Comparison of ENCODE assay signal across 1 cellular context in the genomic region with DNA sequence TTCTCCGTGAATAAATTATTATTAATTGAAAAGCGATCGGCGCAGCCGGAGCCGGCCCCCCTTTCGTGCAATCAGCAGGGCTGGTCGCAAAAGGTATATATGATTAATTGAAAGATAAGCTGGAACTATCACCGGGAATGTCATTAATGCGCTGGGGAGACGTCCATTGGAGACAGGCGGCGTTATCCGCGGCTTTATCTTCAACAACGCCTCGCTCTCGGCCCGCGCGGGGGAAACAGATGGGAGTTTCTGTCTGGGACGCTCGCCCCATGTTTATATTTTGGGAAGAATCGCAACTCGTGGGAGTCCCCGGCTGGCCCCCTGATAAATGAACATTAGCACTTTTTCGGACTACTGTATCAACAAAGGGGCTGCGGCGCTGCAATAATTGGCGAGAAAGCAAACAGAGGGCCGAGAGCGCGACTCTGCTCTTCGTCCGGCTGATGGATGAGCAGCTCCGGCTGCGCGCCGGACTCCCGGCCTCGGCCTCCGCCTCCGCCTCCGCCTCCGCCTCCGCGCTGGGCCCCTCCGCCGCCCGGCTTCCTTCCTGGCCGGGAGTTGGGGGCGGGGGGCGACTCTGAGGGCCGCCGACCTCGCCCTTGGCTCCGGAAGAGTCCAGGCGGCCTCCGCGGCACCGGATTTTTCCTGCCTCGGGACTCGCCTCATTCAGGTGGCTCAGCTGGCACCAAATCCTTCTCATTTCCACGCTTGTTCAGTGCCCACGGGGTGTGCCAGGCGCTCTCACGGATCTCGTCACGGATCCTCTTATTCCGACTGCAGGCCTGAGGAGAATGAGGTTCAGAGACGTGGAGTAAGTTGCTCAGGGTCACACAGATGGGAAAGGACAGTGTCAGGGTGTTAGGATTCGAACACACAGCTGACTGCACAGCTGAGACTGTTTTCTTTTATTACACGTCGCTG.
TF ChIP-seq lines count a peak whose summit lies in the region.

No MANE protein-coding gene starts in this region.

TF ChIP-seq in HEK293, 187 proteins besides CTCF, POLR2A, EP300 and RAD21 (continued from another document):
- peak; percentile 19; the same call in 1 of the 2 replicates for TF ChIP-seq PRDM4 (tag by site-specific recombination; IDR thresholded peaks at IDR 0.05)
- no peak for TF ChIP-seq ZNF37A (tag by site-specific recombination; IDR thresholded peaks at IDR 0.05)
- TF ChIP-seq ZNF561 (tag by site-specific recombination; IDR thresholded peaks at IDR 0.05; ENCODE audit: borderline replicate concordance): peak; percentile 42; the same call in 1 of the 2 replicates
- 0 out of 2 replicates have a peak, but pooled peaks have one; percentile 15 for TF ChIP-seq KLF9 (tag by site-specific recombination; IDR thresholded peaks at IDR 0.05; ENCODE audit: low read depth)
- TF ChIP-seq ZBTB44 (tag by site-specific recombination; IDR thresholded peaks at IDR 0.05): no peak
- peak; percentile 60; the same call in 1 of the 2 replicates for TF ChIP-seq ZNF335 (tag by site-specific recombination; conservative IDR thresholded peaks at IDR 0.05)
- TF ChIP-seq ZNF843 (tag by site-specific recombination; IDR thresholded peaks at IDR 0.05): no peak
- no peak for TF ChIP-seq ZBTB7A (tag by site-specific recombination; IDR thresholded peaks at IDR 0.05; ENCODE audit: low read depth)
- TF ChIP-seq YY1 (tag by site-specific recombination; IDR thresholded peaks at IDR 0.05): 0 out of 2 replicates have a peak, but pooled peaks have one; percentile 44
- TF ChIP-seq ZFHX2 (tag by site-specific recombination; conservative IDR thresholded peaks at IDR 0.05): peak; percentile 96
- TF ChIP-seq REPIN1 (tag by site-specific recombination; IDR thresholded peaks at IDR 0.05; ENCODE audit: low read depth): no peak
- TF ChIP-seq, protein P1, sequence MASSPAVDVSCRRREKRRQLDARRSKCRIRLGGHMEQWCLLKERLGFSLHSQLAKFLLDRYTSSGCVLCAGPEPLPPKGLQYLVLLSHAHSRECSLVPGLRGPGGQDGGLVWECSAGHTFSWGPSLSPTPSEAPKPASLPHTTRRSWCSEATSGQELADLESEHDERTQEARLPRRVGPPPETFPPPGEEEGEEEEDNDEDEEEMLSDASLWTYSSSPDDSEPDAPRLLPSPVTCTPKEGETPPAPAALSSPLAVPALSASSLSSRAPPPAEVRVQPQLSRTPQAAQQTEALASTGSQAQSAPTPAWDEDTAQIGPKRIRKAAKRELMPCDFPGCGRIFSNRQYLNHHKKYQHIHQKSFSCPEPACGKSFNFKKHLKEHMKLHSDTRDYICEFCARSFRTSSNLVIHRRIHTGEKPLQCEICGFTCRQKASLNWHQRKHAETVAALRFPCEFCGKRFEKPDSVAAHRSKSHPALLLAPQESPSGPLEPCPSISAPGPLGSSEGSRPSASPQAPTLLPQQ (tag by site-specific recombination; IDR thresholded peaks at IDR 0.05): peak; percentile 73; the same call in 1 of the 2 replicates
- TF ChIP-seq ZBTB20 (tag by site-specific recombination; IDR thresholded peaks at IDR 0.05): peak; percentile 39
- peak; percentile 78 for TF ChIP-seq EGR2 (tag by site-specific recombination; IDR thresholded peaks at IDR 0.05; ENCODE audit: low read depth)
- 0 out of 2 replicates have a peak, but pooled peaks have one; percentile 26 for TF ChIP-seq IKZF3 (tag by site-specific recombination; IDR thresholded peaks at IDR 0.05)
- peak; percentile 58; the same call in 1 of the 2 replicates for TF ChIP-seq ZBTB17 (tag by site-specific recombination; IDR thresholded peaks at IDR 0.05)
- TF ChIP-seq SP3 (tag by site-specific recombination; IDR thresholded peaks at IDR 0.05): 0 out of 2 replicates have a peak, but pooled peaks have one; percentile 33
- TF ChIP-seq HIC1 (tag by site-specific recombination; IDR thresholded peaks at IDR 0.05): peak; percentile 59; the same call in 1 of the 2 replicates
